In the genomic region with DNA sequence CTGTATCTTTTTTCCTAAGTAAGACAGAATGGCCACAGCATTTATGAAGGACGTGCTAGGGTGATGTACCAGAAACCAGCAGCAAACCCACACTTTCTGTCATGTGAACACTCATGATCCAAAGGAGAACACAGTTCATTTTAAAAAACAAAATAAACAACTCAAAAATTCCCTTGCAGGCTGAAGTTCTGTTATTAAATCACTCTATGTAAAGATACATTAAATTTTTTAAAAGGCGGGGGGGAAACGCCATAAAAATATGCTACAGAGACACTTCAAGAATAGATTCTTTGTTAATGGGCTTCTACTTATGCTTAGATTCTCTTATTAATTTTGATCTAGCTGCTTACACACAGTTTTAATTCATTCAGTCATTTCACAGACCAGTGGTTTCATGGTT, we compare ENCODE assay signal across 22 cellular contexts.
DNase-seq lines count a peak whose midpoint lies in the region; ATAC-seq and TF ChIP-seq lines count a peak whose summit lies in the region.
"Had no signal": no experiment of that assay in that cellular context is flagged by ENCODE, and none has a peak within 500 bp of the region (broad histone marks: within the 10 kb centered on the region; RNA-seq: fewer than 3 reads in every experiment).

No MANE protein-coding gene starts in this region.

- 89% methylated on average over 3 of the region's 3 CpGs for WGBS in hepatocyte (ENCODE audit: low lambda C conversion rate, missing lambda C conversion rate)

- H4K20me1 ChIP-seq in hepatocyte (ENCODE audit: insufficient read depth, poor library complexity, severe bottlenecking): no peaks in the 10 kb centered on the region
- H4K20me1 ChIP-seq: BLaER1 treated with 17β-estradiol and CSF1 and Interleukin-3, amounts not matched to agents 10 nM and 100 nM had no signal

- H2AFZ ChIP-seq in hepatocyte: no peak overlapping the region

- no peaks in the 10 kb centered on the region for H3K36me3 ChIP-seq in hepatocyte (replicated peaks; ENCODE audit: insufficient read depth, low read depth)
- H3K36me3 ChIP-seq in upper lobe of right lung: no peaks in the 10 kb centered on the region
- H3K36me3 ChIP-seq: BLaER1 treated with 17β-estradiol and CSF1 and Interleukin-3, amounts not matched to agents 10 nM and 100 nM had no signal

- H3K9me3 ChIP-seq in T-helper 17 cell (ENCODE audit: control insufficient read depth, low read length, poor library complexity, severe bottlenecking): no peaks in the 10 kb centered on the region
- H3K9me3 ChIP-seq in hepatocyte (ENCODE audit: low read depth): no peaks in the 10 kb centered on the region
- no peaks in the 10 kb centered on the region for H3K9me3 ChIP-seq in upper lobe of right lung
- H3K9me3 ChIP-seq: A549; BLaER1 treated with 17β-estradiol and CSF1 and Interleukin-3, amounts not matched to agents 10 nM and 100 nM had no signal

- no peaks in the 10 kb centered on the region for H3K27me3 Mint-ChIP-seq in T-helper 17 cell
- H3K27me3 Mint-ChIP-seq: B cell; CD4-positive, alpha-beta T cell had no signal

- H3K27ac ChIP-seq in hepatocyte: peak overlapping the region; percentile 45
- H3K27ac ChIP-seq in upper lobe of right lung: no peak overlapping the region
- H3K27ac ChIP-seq: 22Rv1; A549; BLaER1 treated with 17β-estradiol and CSF1 and Interleukin-3, amounts not matched to agents 10 nM and 100 nM; C4-2B had no signal

- TF ChIP-seq CTCF in hepatocyte (IDR thresholded peaks at IDR 0.05; ENCODE audit: poor library complexity): no peak
- no peak for TF ChIP-seq CTCF in upper lobe of right lung (IDR thresholded peaks at IDR 0.05)

- H3K4me3 Mint-ChIP-seq in T-helper 17 cell: no peak overlapping the region
- H3K4me3 Mint-ChIP-seq: B cell; CD4-positive, alpha-beta T cell; CD8-positive, alpha-beta T cell had no signal

- DNase-seq in COLO829 (ENCODE audit: low spot score) (peak; percentile 70), T-helper 17 cell (no peak), epidermal melanocyte (ENCODE audit: insufficient read length, low spot score) (peak; percentile 38), hepatocyte (ENCODE audit: low spot score) (no peak), upper lobe of right lung (no peak), DMS53 treated with DMSO at 0.1 percent for 48 hours (lab: John Stamatoyannopoulos, UW; ENCODE audit: unreplicated experiment) (no peak)
- DNase-seq: AML-193; CD4-positive, alpha-beta T cell; CD8-positive, alpha-beta T cell; COR-L47; DMS 273 treated with DMSO at 0.1 percent for 48 hours; DMS153; DMS53; DMS79 treated with DMSO at 0.1 percent for 48 hours; GF-D8 had no signal

- H3K9me2 ChIP-seq in hepatocyte (replicated peaks; ENCODE audit: insufficient read depth): no peaks in the 10 kb centered on the region

- no peak for ATAC-seq in T-helper 17 cell
- ATAC-seq in upper lobe of right lung: no peak
- no peak for ATAC-seq in esophagus mucosa
- no peak for ATAC-seq in GM19395 (IDR thresholded peaks at IDR 0.05; ENCODE audit: unreplicated experiment)
- ATAC-seq: A549; CD8-positive, alpha-beta T cell had no signal

- H3K4me2 ChIP-seq in hepatocyte: no peak overlapping the region
- H3K4me2 ChIP-seq: A549 had no signal

- intact Hi-C loops in upper lobe of right lung (cut with DNase I): no loop called here

- peaks cover 6% of the 10 kb centered on the region for H3K4me1 Mint-ChIP-seq in T-helper 17 cell
- H3K4me1 Mint-ChIP-seq: B cell had no signal

- peak overlapping the region; percentile 39 for H3K27ac Mint-ChIP-seq in T-helper 17 cell
- H3K27ac Mint-ChIP-seq: B cell; CD4-positive, alpha-beta T cell; CD8-positive, alpha-beta T cell had no signal

- no peaks in the 10 kb centered on the region for H3K79me2 ChIP-seq in hepatocyte

- H3K4me3 ChIP-seq in hepatocyte (no peak overlapping the region), upper lobe of right lung (no peak overlapping the region)
- H3K4me3 ChIP-seq: A549; BLaER1 treated with 17β-estradiol and CSF1 and Interleukin-3, amounts not matched to agents 10 nM and 100 nM had no signal

- H3K27me3 ChIP-seq in hepatocyte (no peaks in the 10 kb centered on the region), upper lobe of right lung (no peaks in the 10 kb centered on the region)
- H3K27me3 ChIP-seq: BLaER1 treated with 17β-estradiol and CSF1 and Interleukin-3, amounts not matched to agents 10 nM and 100 nM had no signal

- H3K4me1 ChIP-seq in hepatocyte (ENCODE audit: insufficient read depth) (no peaks in the 10 kb centered on the region), upper lobe of right lung (peaks cover 8% of the 10 kb centered on the region)
- H3K4me1 ChIP-seq: A549 had no signal

- no peaks in the 10 kb centered on the region for H3K36me3 Mint-ChIP-seq in T-helper 17 cell (ENCODE audit: low read depth)
- H3K36me3 Mint-ChIP-seq: CD8-positive, alpha-beta T cell had no signal

Comparison
In these comparisons a context has a peak if more than half of its experiments do, and no peak if none do; other contexts are left out.
1. DNase-seq: peak in COLO829 (single experiment) and epidermal melanocyte (single experiment); none in T-helper 17 cell (0 of 3), hepatocyte (single experiment), upper lobe of right lung (single experiment) and DMS53 treated with DMSO at 0.1 percent for 48 hours (single experiment).